In genomic region chr13:90444232-90444631, GRCh38 we compare ENCODE assay signal across 2 cellular contexts.
TF ChIP-seq lines count a peak whose summit lies in the region.

No MANE protein-coding gene starts in this region.

TF ChIP-seq in SK-N-SH, 30 proteins besides CTCF, POLR2A, EP300 and RAD21 (continued from another document):
- TF ChIP-seq PBX3 (IDR thresholded peaks at IDR 0.05) (no peak), FOXM1 (IDR thresholded peaks at IDR 0.05; ENCODE audit: low read depth) (no peak), REST (IDR thresholded peaks at IDR 0.05; ENCODE audit: low read depth, low read length) (no peak), JUND (IDR thresholded peaks at IDR 0.05) (no peak), ELF1 (IDR thresholded peaks at IDR 0.05) (no peak)
TF ChIP-seq in SK-N-SH: peak in this region for 0.

TF ChIP-seq in SK-N-SH treated with all-trans-retinoic acid at 6 μM for 48 hours, 23 proteins besides CTCF, POLR2A, EP300 and RAD21 (continued from another document):
- TF ChIP-seq PPARA (CRISPR knock-in tag; IDR thresholded peaks at IDR 0.05; ENCODE audit: borderline replicate concordance) (no peak), TCF4 (CRISPR knock-in tag; IDR thresholded peaks at IDR 0.05; ENCODE audit: borderline replicate concordance) (no peak), ZFP3 (CRISPR knock-in tag; IDR thresholded peaks at IDR 0.05) (no peak)
